13 cellular contexts compared by ENCODE assay signal in genomic region chr5:71740015-71740753, GRCh38. TPM values are rescaled to one million over a fixed set of nuclear protein-coding genes. Genes with fewer than 3 reads are reported as not detected.
DNase-seq lines count a peak whose midpoint lies in the region; ATAC-seq, FAIRE-seq and TF ChIP-seq lines count a peak whose summit lies in the region.
"Had no signal": no experiment of that assay in that cellular context is flagged by ENCODE, and none has a peak within 500 bp of the region (broad histone marks: within the 10 kb centered on the region; RNA-seq: fewer than 3 reads in every experiment).

No MANE protein-coding gene starts in this region.

- H3K4me3 Mint-ChIP-seq in chondrocyte (ENCODE audit: unreplicated experiment) = no peak overlapping the region

- ATAC-seq in GM19351 (IDR thresholded peaks at IDR 0.05; ENCODE audit: unreplicated experiment) (peak; percentile 97), HG02610 (IDR thresholded peaks at IDR 0.05; ENCODE audit: unreplicated experiment) (peak; percentile 80), HG03354 (IDR thresholded peaks at IDR 0.05; ENCODE audit: poor library complexity, severe bottlenecking, unreplicated experiment) (peak; percentile 86)

- no peak for TF ChIP-seq CTCF in chondrocyte (IDR thresholded peaks at IDR 0.05)

- peaks cover 16% of the 10 kb centered on the region for H3K27me3 Mint-ChIP-seq in chondrocyte (ENCODE audit: low read depth)

- DNase-seq in GM12892 (ENCODE audit: insufficient read length) = no peak
- DNase-seq in effector CD8-positive, alpha-beta T cell (lab: John Stamatoyannopoulos, UW) = no peak
- DNase-seq in NCI-H1417 (lab: John Stamatoyannopoulos, UW) = no peak
- no peak for DNase-seq in SIG-M5 treated with dmso at 0.1 percent for 504 hours (lab: John Stamatoyannopoulos, UW; ENCODE audit: unreplicated experiment)
- no peak for DNase-seq in chondrocyte (ENCODE audit: low spot score)
- DNase-seq: EL, NCI-H774, spleen had no signal

- H3K9me3 Mint-ChIP-seq in chondrocyte (ENCODE audit: low read depth) = peaks cover 6% of the 10 kb centered on the region

- H3K36me3 Mint-ChIP-seq in chondrocyte (ENCODE audit: low read depth) = no peaks in the 10 kb centered on the region

- peak; percentile 82 for FAIRE-seq in GM12892 (lab: Jason Lieb, UNC)

- no peak for TF ChIP-seq POLR2A in GM12892 (IDR thresholded peaks at IDR 0.05; ENCODE audit: low read depth, low read length)

- no peaks in the 10 kb centered on the region for H3K4me1 Mint-ChIP-seq in chondrocyte (ENCODE audit: low read depth)

- no peak overlapping the region for H3K27ac Mint-ChIP-seq in chondrocyte (ENCODE audit: unreplicated experiment)

RNA-seq across cellular contexts. Expression of gene CARTPT, which starts 21.1 kb away (rescaled TPM):
- polyA plus RNA-seq in GM12892 (2012; ENCODE audit: missing spikeins) = not detected
- total RNA-seq in chondrocyte = not detected in 3 replicates
- total RNA-seq: kidney epithelial cell, MCF 10A, spleen had no signal
- polyA plus RNA-seq: spleen had no signal
